8 cellular contexts compared by ENCODE assay signal in the genomic region with DNA sequence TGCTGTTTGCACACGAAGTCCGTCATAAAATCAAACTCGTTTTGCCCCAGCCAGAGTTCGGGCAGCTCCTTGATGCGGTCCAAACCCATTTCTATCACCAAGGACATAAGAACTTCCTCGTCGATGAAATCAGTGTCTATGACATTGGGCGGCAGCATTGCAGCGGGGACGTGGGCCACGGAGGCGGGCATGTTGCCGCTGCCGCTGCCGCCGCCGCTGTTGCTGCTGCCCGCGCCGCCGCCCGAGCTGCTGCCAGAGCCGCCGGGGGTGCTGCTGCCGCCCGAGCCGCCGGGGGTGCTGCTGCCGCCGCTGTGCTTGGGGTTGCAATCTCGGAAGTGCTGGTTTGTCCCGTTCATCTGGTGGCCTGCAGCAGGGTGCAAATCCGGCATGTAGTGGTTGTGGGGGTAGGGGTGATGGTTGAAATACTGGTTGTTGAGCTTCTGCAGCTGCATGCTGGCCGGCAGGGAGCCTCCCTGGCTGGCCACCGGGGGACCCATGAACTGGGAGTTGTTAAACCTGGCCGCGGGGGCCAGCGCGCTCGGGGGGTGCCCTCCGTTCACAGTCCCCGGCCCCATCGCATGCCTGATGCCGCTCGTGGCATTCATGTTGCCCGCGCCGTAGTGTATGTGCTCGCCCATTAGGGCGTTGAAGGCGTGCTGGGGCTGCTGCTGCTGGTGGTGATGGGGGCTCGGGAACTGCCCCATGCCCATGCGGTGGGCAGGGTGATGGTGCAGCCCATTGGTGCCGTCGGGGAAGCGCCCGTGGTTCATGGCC. TPM values are rescaled to one million over a fixed set of nuclear protein-coding genes. Genes with fewer than 3 reads are reported as not detected.
DNase-seq lines count a peak whose midpoint lies in the region; ATAC-seq and TF ChIP-seq lines count a peak whose summit lies in the region.

No MANE protein-coding gene starts in this region.

- DNase-seq in NCI-H2171 (lab: John Stamatoyannopoulos, UW), result peak; percentile 40
- DNase-seq in activated CD4-positive, alpha-beta T cell treated with anti-CD3 and anti-CD28 coated beads, Interleukin-2, amount 50 U/mL, for 1 hour, result peak; percentile 71
- peak; percentile 64 for DNase-seq in dermis blood vessel endothelial cell
- DNase-seq in lower lobe of right lung, result peak; percentile 82
- DNase-seq in stimulated activated CD4-positive, alpha-beta T cell treated with anti-CD3 and anti-CD28 coated beads, TNF-alpha, amount 100 ng/mL, for 24 hours (ENCODE audit: low read depth in 3 of 3), result peak; percentile 40 to 68 (median 45)
- DNase-seq in NCI-H1930 (lab: John Stamatoyannopoulos, UW), result no peak

- TF ChIP-seq CTCF in GM12875 (IDR thresholded peaks at IDR 0.05; ENCODE audit: borderline replicate concordance, insufficient read depth, low read depth, low read length) (peak; percentile 54; the same call in 1 of the 2 replicates), lower lobe of right lung (IDR thresholded peaks at IDR 0.05) (peak; percentile 43)

- peaks cover 47% of the 10 kb centered on the region for H3K4me1 ChIP-seq in lower lobe of right lung

- peak overlapping the region; percentile 99 for H3K27ac ChIP-seq in lower lobe of right lung

- peaks cover 22% of the 10 kb centered on the region for H3K36me3 ChIP-seq in lower lobe of right lung

- no peaks in the 10 kb centered on the region for H3K27me3 ChIP-seq in lower lobe of right lung (ENCODE audit: low read depth)

- ATAC-seq in HG02610 (IDR thresholded peaks at IDR 0.05; ENCODE audit: unreplicated experiment) (peak; percentile 25), lower lobe of right lung (peak; percentile 3 to 4)

- no peaks in the 10 kb centered on the region for H3K9me3 ChIP-seq in lower lobe of right lung

- H3K4me3 ChIP-seq in GM12875 (ENCODE audit: low read depth, low read length) (peak overlapping the region; percentile 62), lower lobe of right lung (peak overlapping the region; percentile 93)

- intact Hi-C loops in lower lobe of right lung (cut with DNase I), result loop anchor here (10.0 kb wide), 2 partner anchors 161 to 381 kb away; no protein-coding TSS in a partner anchor

RNA-seq across cellular contexts. Expression of a gene that starts 1.1 kb away (rescaled TPM):
- total RNA-seq in dermis blood vessel endothelial cell (28.8 and 50.0 TPM in 2 replicates), lower lobe of right lung (275 TPM)

Comparison
In these comparisons a context has a peak if more than half of its experiments do, and no peak if none do; other contexts are left out.
1. DNase-seq: peak in NCI-H2171 (single experiment), activated CD4-positive, alpha-beta T cell treated with anti-CD3 and anti-CD28 coated beads, Interleukin-2, amount 50 U/mL, for 1 hour (single experiment), dermis blood vessel endothelial cell (single experiment), lower lobe of right lung (single experiment) and stimulated activated CD4-positive, alpha-beta T cell treated with anti-CD3 and anti-CD28 coated beads, TNF-alpha, amount 100 ng/mL, for 24 hours (3 of 3); none in NCI-H1930 (0 of 2).